ENCODE assay signal across 24 cellular contexts in the genomic region with DNA sequence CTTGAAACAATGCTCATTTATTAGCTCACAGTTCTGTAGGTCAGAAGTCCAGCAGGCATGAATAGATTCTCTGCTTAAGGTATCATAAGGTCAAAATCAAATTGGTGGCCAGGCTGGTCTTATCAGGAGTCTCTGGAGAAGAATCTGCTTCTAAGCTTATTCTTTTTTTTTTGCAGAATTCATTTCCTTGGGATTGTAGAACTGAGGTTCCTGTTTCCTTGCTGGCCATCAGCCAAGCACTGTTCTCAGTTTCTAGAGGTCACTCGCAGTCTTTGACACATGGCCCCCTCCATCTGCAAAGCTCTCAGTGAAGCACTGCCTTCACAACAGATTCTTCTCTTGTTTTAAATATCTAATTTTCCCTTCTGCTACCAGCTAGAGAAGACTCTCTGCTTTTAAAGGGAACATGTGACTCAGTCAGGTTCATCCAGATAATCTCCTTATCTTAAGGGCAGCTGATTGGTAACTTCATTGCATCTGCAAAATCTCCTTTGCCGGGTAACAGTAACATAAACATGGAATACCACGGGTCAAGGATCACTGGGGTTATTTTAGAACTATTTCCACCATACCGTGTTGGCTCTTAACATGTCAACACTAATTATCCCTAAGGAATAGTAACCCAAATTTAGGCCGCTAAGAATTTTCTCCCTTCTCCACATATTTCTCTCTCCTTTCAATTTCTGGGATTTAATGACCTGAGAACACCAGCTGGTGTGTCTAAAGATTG. TPM values are rescaled to one million over a fixed set of nuclear protein-coding genes. Genes with fewer than 3 reads are reported as not detected.
DNase-seq lines count a peak whose midpoint lies in the region; ATAC-seq and TF ChIP-seq lines count a peak whose summit lies in the region.
"Had no signal": no experiment of that assay in that cellular context is flagged by ENCODE, and none has a peak within 500 bp of the region (broad histone marks: within the 10 kb centered on the region; RNA-seq: fewer than 3 reads in every experiment).

No MANE protein-coding gene starts in this region.

- H3K4me3 ChIP-seq in coronary artery = no peak overlapping the region
- H3K4me3 ChIP-seq: BLaER1, SJSA1 had no signal

- peaks cover 6% of the 10 kb centered on the region for H3K27me3 Mint-ChIP-seq in endothelial cell (ENCODE audit: unreplicated experiment)

- peak; percentile 22 for DNase-seq in NCI-H82 (lab: John Stamatoyannopoulos, UW)
- no peak for DNase-seq in NCI-H82 treated with DMSO at 0.1 percent for 48 hours (lab: John Stamatoyannopoulos, UW; ENCODE audit: unreplicated experiment)
- DNase-seq in endothelial cell (ENCODE audit: low spot score) = no peak
- DNase-seq in left cardiac atrium = peak; percentile 37
- DNase-seq in pulmonary artery endothelial cell (ENCODE audit: low read depth, low spot score) = peak; percentile 85
- no peak for DNase-seq in coronary artery (ENCODE audit: low spot score)
- no peak for DNase-seq in DMS 273 (lab: John Stamatoyannopoulos, UW; ENCODE audit: unreplicated experiment)
- no peak for DNase-seq in GM10266 (ENCODE audit: extremely low spot score)
- DNase-seq: ACHN; Caco-2; CD4-positive, alpha-beta memory T cell; Karpas-422; NCI-H1694; NCI-H2081; NCI-H2171; NCI-H446; NCI-H526 treated with DMSO at 0.1 percent for 48 hours had no signal

- intact Hi-C loops in left cardiac atrium (cut with DNase I) = no loop called here

- H3K9me3 Mint-ChIP-seq in endothelial cell (ENCODE audit: unreplicated experiment) = no peaks in the 10 kb centered on the region

- peaks cover 63% of the 10 kb centered on the region for H3K36me3 Mint-ChIP-seq in endothelial cell (ENCODE audit: low read depth, unreplicated experiment)
- H3K36me3 Mint-ChIP-seq: CD4-positive, alpha-beta memory T cell had no signal

- no peak overlapping the region for H3K27ac ChIP-seq in coronary artery
- H3K27ac ChIP-seq: 22Rv1, BLaER1, SJSA1 had no signal

- no peak for TF ChIP-seq CTCF in endothelial cell (IDR thresholded peaks at IDR 0.05; ENCODE audit: unreplicated experiment)
- TF ChIP-seq CTCF in coronary artery (IDR thresholded peaks at IDR 0.05) = no peak
- TF ChIP-seq CTCF in GM10266 (IDR thresholded peaks at IDR 0.05; ENCODE audit: control insufficient read depth, insufficient read depth, low read depth, missing control alignments) = no peak

- ATAC-seq in left cardiac atrium = peak; percentile 23 to 36
- ATAC-seq: HCT116, Panc1 had no signal

- peaks cover 44% of the 10 kb centered on the region for H3K4me1 Mint-ChIP-seq in endothelial cell (ENCODE audit: unreplicated experiment)
- H3K4me1 Mint-ChIP-seq: CD4-positive, alpha-beta memory T cell had no signal

- no peak overlapping the region for H3K27ac Mint-ChIP-seq in endothelial cell (ENCODE audit: unreplicated experiment)
- H3K27ac Mint-ChIP-seq: CD4-positive, alpha-beta memory T cell had no signal

- H3K4me3 Mint-ChIP-seq in endothelial cell (ENCODE audit: unreplicated experiment) = peak overlapping the region; percentile 39
- H3K4me3 Mint-ChIP-seq: CD4-positive, alpha-beta memory T cell had no signal

RNA-seq across cellular contexts. Expression of a gene that starts 25.3 kb away (rescaled TPM):
- 266 TPM for total RNA-seq in endothelial cell (ENCODE audit: unreplicated experiment)
- total RNA-seq in left cardiac atrium = 10 to 100 TPM; 19.5 to 27.1 TPM
- total RNA-seq in pulmonary artery endothelial cell = 65.8 and 126 TPM in 2 replicates
- total RNA-seq: Caco-2; CD4-positive, alpha-beta memory T cell; H1; MCF 10A had no signal

Comparison
In these comparisons a context has a peak if more than half of its experiments do, and no peak if none do; other contexts are left out.
1. DNase-seq: peak in NCI-H82 (single experiment), left cardiac atrium (single experiment) and pulmonary artery endothelial cell (single experiment); none in NCI-H82 treated with DMSO at 0.1 percent for 48 hours (single experiment), endothelial cell (single experiment), coronary artery (single experiment), DMS 273 (single experiment) and GM10266 (single experiment).